ENCODE assay signal across 24 cellular contexts in the genomic region with DNA sequence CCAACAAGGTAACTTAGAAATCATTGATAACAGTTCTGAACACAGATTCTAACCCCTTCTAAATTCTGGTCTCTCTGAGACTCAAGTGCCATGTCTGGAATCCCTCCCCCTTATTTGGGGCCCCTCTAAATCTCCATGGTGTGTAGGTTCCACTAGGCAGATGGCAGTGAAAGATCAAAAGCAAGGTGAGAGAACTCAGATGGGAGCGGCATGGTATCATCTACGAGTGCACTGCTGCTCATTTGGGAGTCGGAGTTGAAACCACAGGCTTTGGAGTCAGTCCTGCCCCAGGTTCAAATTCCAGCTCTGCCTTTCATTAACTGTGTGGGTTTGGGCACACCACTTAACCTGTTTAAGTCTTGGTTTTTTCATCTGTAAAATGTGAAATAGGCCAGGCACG.
"Had no signal": no experiment of that assay in that cellular context is flagged by ENCODE, and none has a peak within 500 bp of the region (broad histone marks: within the 10 kb centered on the region; RNA-seq: fewer than 3 reads in every experiment).

No MANE protein-coding gene starts in this region.

- H3K27ac Mint-ChIP-seq: activated CD4-positive, alpha-beta memory T cell treated with anti-CD3 and anti-CD28 coated beads for 36 hours; activated CD4-positive, alpha-beta T cell treated with anti-CD3 and anti-CD28 coated beads, Interleukin-2, amount 10 ng/mL, durations not matched to agents 7 days and 5 days; activated naive CD4-positive, alpha-beta T cell treated with anti-CD3 and anti-CD28 coated beads, Interleukin-2, amount 50 U/mL, for 72 hours; activated naive CD8-positive, alpha-beta T cell treated with anti-CD3 and anti-CD28 coated beads, Interleukin-2, amount 50 U/mL, for 24 hours; T-helper 17 cell had no signal

- H3K4me3 Mint-ChIP-seq: activated CD4-positive, alpha-beta memory T cell treated with anti-CD3 and anti-CD28 coated beads for 36 hours; activated CD4-positive, alpha-beta T cell treated with anti-CD3 and anti-CD28 coated beads, Interleukin-2, amount 10 ng/mL, durations not matched to agents 7 days and 5 days; activated naive CD8-positive, alpha-beta T cell treated with anti-CD3 and anti-CD28 coated beads, Interleukin-2, amount 50 U/mL, for 24 hours; activated T-cell treated with anti-CD3 and anti-CD28 coated beads, Interleukin-2, amount 50 U/mL, for 4 hours; central memory CD8-positive, alpha-beta T cell; T-helper 17 cell had no signal

- H3K36me3 Mint-ChIP-seq: activated CD4-positive, alpha-beta memory T cell treated with anti-CD3 and anti-CD28 coated beads for 36 hours; activated naive CD4-positive, alpha-beta T cell treated with anti-CD3 and anti-CD28 coated beads, Interleukin-2, amount 50 U/mL, for 72 hours had no signal

- DNase-seq: activated CD4-positive, alpha-beta memory T cell treated with anti-CD3 and anti-CD28 coated beads for 36 hours; activated CD4-positive, alpha-beta T cell treated with anti-CD3 and anti-CD28 coated beads, Interleukin-2, amount 10 ng/mL, durations not matched to agents 7 days and 5 days; activated CD4-positive, CD25-positive, alpha-beta regulatory T cell; activated CD8-positive, alpha-beta memory T cell treated with anti-CD3 and anti-CD28 coated beads for 24 hours; activated effector memory CD4-positive, alpha-beta T cell treated with anti-CD3 and anti-CD28 coated beads, Interleukin-2, amount 50 U/mL, for 16 hours; activated naive CD4-positive, alpha-beta T cell treated with Interleukin-2 at 50 U/mL for 16 hours; activated naive CD8-positive, alpha-beta T cell treated with anti-CD3 and anti-CD28 coated beads, Interleukin-2, amount 50 U/mL, for 24 hours; activated T-cell treated with anti-CD3 and anti-CD28 coated beads, Interleukin-2, amount 50 U/mL, for 4 hours; amniotic stem cell; body of pancreas; Kasumi-1; KBM-7; NCI-H1092; NCI-H1417; NCI-H1930; NCI-H510A treated with DMSO at 0.1 percent for 48 hours; NCI-H748 treated with DMSO at 0.1 percent for 48 hours; PC-3; SHP77 treated with DMSO at 0.1 percent for 48 hours; T-helper 17 cell; T-helper 9 cell had no signal

- H3K4me3 ChIP-seq: ascending aorta, body of pancreas had no signal

- H3K4me1 ChIP-seq: ascending aorta, body of pancreas had no signal

- H3K9me3 Mint-ChIP-seq: activated CD4-positive, alpha-beta memory T cell treated with anti-CD3 and anti-CD28 coated beads for 36 hours; activated CD4-positive, alpha-beta T cell treated with anti-CD3 and anti-CD28 coated beads, Interleukin-2, amount 10 ng/mL, durations not matched to agents 7 days and 5 days; activated naive CD4-positive, alpha-beta T cell treated with anti-CD3 and anti-CD28 coated beads, Interleukin-2, amount 50 U/mL, for 72 hours; activated naive CD8-positive, alpha-beta T cell treated with anti-CD3 and anti-CD28 coated beads, Interleukin-2, amount 50 U/mL, for 24 hours; activated T-cell treated with anti-CD3 and anti-CD28 coated beads, Interleukin-2, amount 50 U/mL, for 4 hours; central memory CD8-positive, alpha-beta T cell had no signal

- H3K27me3 ChIP-seq: ascending aorta, body of pancreas had no signal

- H3K4me1 Mint-ChIP-seq: activated CD4-positive, alpha-beta T cell treated with anti-CD3 and anti-CD28 coated beads, Interleukin-2, amount 10 ng/mL, durations not matched to agents 7 days and 5 days; central memory CD8-positive, alpha-beta T cell; T-helper 17 cell had no signal

- H3K36me3 ChIP-seq: ascending aorta had no signal

- H3K27ac ChIP-seq: ascending aorta, body of pancreas had no signal

- H3K9me3 ChIP-seq: ascending aorta, body of pancreas had no signal

- H3K27me3 Mint-ChIP-seq: activated CD4-positive, alpha-beta memory T cell treated with anti-CD3 and anti-CD28 coated beads for 36 hours; activated CD4-positive, alpha-beta T cell treated with anti-CD3 and anti-CD28 coated beads, Interleukin-2, amount 10 ng/mL, durations not matched to agents 7 days and 5 days; activated naive CD8-positive, alpha-beta T cell treated with anti-CD3 and anti-CD28 coated beads, Interleukin-2, amount 50 U/mL, for 24 hours had no signal
